Comparison of ENCODE assay signal across 8 cellular contexts in genomic region chr7:139231513-139232376, GRCh38. TPM values are rescaled to one million over a fixed set of nuclear protein-coding genes. Genes with fewer than 3 reads are reported as not detected.
DNase-seq lines count a peak whose midpoint lies in the region; ATAC-seq and TF ChIP-seq lines count a peak whose summit lies in the region.

No MANE protein-coding gene starts in this region.

- in situ Hi-C loops in GM13976 (cut with MboI; ENCODE audit: low sequenced_read_pairs, unreplicated experiment) = no loop called here

- TF ChIP-seq CTCF in GM13976 (IDR thresholded peaks at IDR 0.05; ENCODE audit: borderline replicate concordance, control extremely low read depth, extremely low read depth, insufficient read depth, missing control alignments) = no peak
- no peak for TF ChIP-seq CTCF in foreskin keratinocyte (conservative IDR thresholded peaks at IDR 0.05)

- no peaks in the 10 kb centered on the region for H3K27me3 ChIP-seq in foreskin keratinocyte

- peak; percentile 25 for DNase-seq in 8988T
- DNase-seq in GM13976 (ENCODE audit: low spot score) = peak; percentile 62
- peak; percentile 68 for DNase-seq in NCI-H69 (lab: John Stamatoyannopoulos, UW)
- peak; percentile 6 for DNase-seq in activated T-helper 9 cell treated with anti-CD3 and anti-CD28 coated beads, Interleukin-2, amount 50 U/mL, for 16 hours (ENCODE audit: low read depth)
- DNase-seq in foreskin keratinocyte = peak in 1 of 2 donors; percentile 23
- peak; percentile 29 for DNase-seq in occipital lobe (lab: John Stamatoyannopoulos, UW)

- ATAC-seq in HG02840 (IDR thresholded peaks at IDR 0.05; ENCODE audit: low FRiP score, unreplicated experiment) (peak; percentile 38), foreskin keratinocyte (peak; percentile 11), GM18870 (IDR thresholded peaks at IDR 0.05; ENCODE audit: unreplicated experiment) (no peak)

- peaks cover 15% of the 10 kb centered on the region for H3K4me1 ChIP-seq in foreskin keratinocyte

- peak overlapping the region; percentile 70 for H3K27ac ChIP-seq in foreskin keratinocyte

RNA-seq across cellular contexts. Expression of gene UBN2, which starts 0.7 kb away (rescaled TPM):
- total RNA-seq in foreskin keratinocyte (4.5 and 5.3 TPM in 2 replicates), occipital lobe (23.7 TPM)
- polyA plus RNA-seq in foreskin keratinocyte = 0.43 and 0.51 TPM in 2 replicates
